14 cellular contexts compared by ENCODE assay signal in the genomic region with DNA sequence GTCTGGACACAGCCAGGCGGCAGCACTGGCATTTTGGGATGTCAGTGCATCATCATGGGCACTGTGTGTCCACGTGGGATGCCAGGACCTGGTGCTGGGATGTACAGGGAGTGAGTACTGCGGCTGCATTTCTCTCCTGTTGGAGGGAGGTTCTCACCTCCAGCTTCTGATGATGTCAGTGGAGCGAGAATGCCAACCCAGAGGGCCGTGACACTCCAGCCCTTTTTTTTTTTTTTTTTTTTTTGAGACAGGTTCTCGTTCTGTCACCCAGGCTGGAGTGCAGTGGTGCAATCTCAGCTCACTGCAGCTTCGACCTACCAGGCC. TPM values are rescaled to one million over a fixed set of nuclear protein-coding genes. Genes with fewer than 3 reads are reported as not detected.
A peak's percentile ranks its signal among the peaks of the same experiment; 100 is the strongest.
DNase-seq lines count a peak whose midpoint lies in the region; ATAC-seq and TF ChIP-seq lines count a peak whose summit lies in the region.
"Had no signal": no experiment of that assay in that cellular context is flagged by ENCODE, and none has a peak within 500 bp of the region (broad histone marks: within the 10 kb centered on the region; RNA-seq: fewer than 3 reads in every experiment).

No MANE protein-coding gene starts in this region.

- CTCF ChIA-PET in PC-3 (lab: Charles Lee): interaction anchor here (0.6 kb wide), 2 partner anchors 12 to 160 kb away, joined by 8 to 13 read pairs; partner anchors contain the start of gene SECTM1

- no peak overlapping the region for H2AFZ ChIP-seq in PC-3 (ENCODE audit: low read length)

- TF ChIP-seq EP300 in stomach (IDR thresholded peaks at IDR 0.05): no peak

- no peaks in the 10 kb centered on the region for H4K20me1 ChIP-seq in PC-3 (ENCODE audit: low read length)

- H3K27ac ChIP-seq in PC-3 (ENCODE audit: low read length) (peak overlapping the region; percentile 65; the same call in 1 of the 2 replicates), esophagus (ENCODE audit: low read depth in 2 of 2, low read length in 1 of 2) (peak overlapping the region; percentile 69 to 88), stomach (peak overlapping the region in 4 of 5 donors; percentile 28 to 91 (median 82))
- H3K27ac ChIP-seq: colonic mucosa had no signal

- no peak for TF ChIP-seq POLR2A in stomach (IDR thresholded peaks at IDR 0.05)

- H3K9me2 ChIP-seq in PC-3 (replicated peaks; ENCODE audit: low read length): no peaks in the 10 kb centered on the region

- H3K4me2 ChIP-seq in PC-3 (ENCODE audit: low read length): peak overlapping the region; percentile 72

- H3K4me3 ChIP-seq in PC-3 (ENCODE audit: low read length) (no peak overlapping the region), esophagus (ENCODE audit: low read depth in 1 of 2, low read length in 2 of 2) (no peak overlapping the region), stomach (no peak overlapping the region)
- H3K4me3 ChIP-seq: colonic mucosa, spleen, suprapubic skin had no signal

- H3K9me3 ChIP-seq in PC-3 (ENCODE audit: low read length) (no peaks in the 10 kb centered on the region), esophagus (ENCODE audit: control insufficient read depth in 2 of 2, insufficient read depth in 1 of 2, low read depth in 1 of 2, low read length in 1 of 2) (no peaks in the 10 kb centered on the region), stomach (no peaks in the 10 kb centered on the region)
- H3K9me3 ChIP-seq: colonic mucosa, spleen, suprapubic skin had no signal

- no peak for TF ChIP-seq CTCF in PC-3 (conservative IDR thresholded peaks at IDR 0.05; ENCODE audit: low read depth, low read length)
- no peak for TF ChIP-seq CTCF in stomach (IDR thresholded peaks at IDR 0.05)

- ATAC-seq in PC-3: no peak
- no peak for ATAC-seq in HG03095 (IDR thresholded peaks at IDR 0.05; ENCODE audit: unreplicated experiment)
- ATAC-seq in HG02884 (IDR thresholded peaks at IDR 0.05; ENCODE audit: unreplicated experiment): no peak

- no peaks in the 10 kb centered on the region for H3K36me3 ChIP-seq in PC-3 (ENCODE audit: low read depth, low read length)
- H3K36me3 ChIP-seq in esophagus (ENCODE audit: control insufficient read depth in 2 of 2, insufficient read depth in 2 of 2, low read length in 1 of 2): peaks cover 0 to 3% of the 10 kb centered on the region in 2 donors
- peaks cover 0 to 12% (median 11%) of the 10 kb centered on the region in 4 donors for H3K36me3 ChIP-seq in stomach
- H3K36me3 ChIP-seq: colonic mucosa had no signal

- WGBS in esophagus, 2 donors: 47 to 57% methylated on average over 7 of the region's 7 CpGs
- WGBS in stomach, 5 donors: 76 to 79% (median 77%) methylated on average over 5 to 7 of the region's 7 CpGs

- H3K27me3 ChIP-seq in PC-3 (ENCODE audit: low read length): no peaks in the 10 kb centered on the region
- no peaks in the 10 kb centered on the region for H3K27me3 ChIP-seq in esophagus (ENCODE audit: control insufficient read depth in 1 of 2, insufficient read depth in 2 of 2, low read length in 2 of 2)
- H3K27me3 ChIP-seq in stomach: no peaks in the 10 kb centered on the region
- H3K27me3 ChIP-seq: colonic mucosa, spleen, suprapubic skin had no signal

- no peak overlapping the region for H3K9ac ChIP-seq in PC-3 (ENCODE audit: low read length)

- peak; percentile 55 for DNase-seq in DMS53 (lab: John Stamatoyannopoulos, UW)
- DNase-seq in DMS53 treated with DMSO at 0.1 percent for 48 hours (lab: John Stamatoyannopoulos, UW; ENCODE audit: unreplicated experiment): no peak
- no peak for DNase-seq in PC-3
- no peak for DNase-seq in stomach
- no peak for DNase-seq in 8988T
- DNase-seq: colonic mucosa, NCI-H187, NCI-H69, SIG-M5, spleen had no signal

- peaks cover 12% of the 10 kb centered on the region for H3F3A ChIP-seq in PC-3 (ENCODE audit: low read length, unreplicated experiment)

- intact Hi-C loops in PC-3 (cut with micrococcal nuclease) (loop anchor here (10.0 kb wide), 1 partner anchor 79 kb away; the partner anchor contains the start of genes HEXD and OGFOD3), stomach (cut with DNase I; ENCODE audit: low total_unique reads) (loop anchor here (10.0 kb wide), 1 partner anchor 61 kb away; no protein-coding TSS in a partner anchor)

- POLR2A ChIA-PET in PC-3 (lab: Charles Lee; ENCODE audit: unreplicated experiment): interaction anchor here (0.6 to 0.7 kb wide), 2 partner anchors 135 to 200 kb away, joined by 8 to 15 read pairs; no protein-coding TSS in a partner anchor

- no TSS peak for BruUV-seq in PC-3 (replicated peaks; lab: Mats Ljungman, UMichigan)

- peaks cover 27% of the 10 kb centered on the region for H3K4me1 ChIP-seq in PC-3 (ENCODE audit: insufficient read depth, low read length)
- peaks cover 7 to 42% of the 10 kb centered on the region in 2 donors for H3K4me1 ChIP-seq in esophagus (ENCODE audit: control insufficient read depth in 2 of 2, insufficient read depth in 2 of 2, low read length in 1 of 2)
- peaks cover 11 to 62% (median 43%) of the 10 kb centered on the region in 4 donors for H3K4me1 ChIP-seq in stomach

- H3K79me2 ChIP-seq in PC-3 (ENCODE audit: low read length): no peaks in the 10 kb centered on the region

RNA-seq across cellular contexts. Expression of gene FOXK2, which starts 26.1 kb away (rescaled TPM):
- total RNA-seq in PC-3 (2014; rRNA removed) (60.5 and 71.0 TPM in 2 replicates), stomach (10 to 100 TPM; 31.7 to 71.8 (median 36.7) TPM)
- polyA plus RNA-seq in esophagus (10 to 100 TPM; 15.9 to 20.5 TPM), stomach (10 to 100 TPM; 12.8 to 15.6 (median 15.0) TPM)

RNA-seq across cellular contexts. Expression of gene NARF, which starts 34.9 kb away (rescaled TPM):
- total RNA-seq in PC-3 (2014; rRNA removed) (59.5 and 64.6 TPM in 2 replicates), stomach (10 to 100 TPM; 29.4 to 83.9 (median 36.2) TPM)
- polyA plus RNA-seq in esophagus (10 to 100 TPM; 31.1 to 53.3 TPM), stomach (10 to 100 TPM; 71.9 to 78.2 (median 78.1) TPM)

RNA-seq across cellular contexts. Expression of gene CYBC1, which starts 42.9 kb away (rescaled TPM):
- 63.6 and 77.2 TPM in 2 replicates for total RNA-seq in PC-3 (2014; rRNA removed)
- 10 to 100 TPM; 27.5 to 28.1 TPM for polyA plus RNA-seq in esophagus
- 100 to 1,000 TPM in 2 of 5 donors, 10 to 100 TPM in 3; 41.5 to 196 (median 53.0) TPM for total RNA-seq in stomach
- 10 to 100 TPM; 35.9 to 43.4 (median 40.3) TPM for polyA plus RNA-seq in stomach
